Comparison of ENCODE assay signal across 1 cellular context in genomic region chr15:51121631-51122225, GRCh38.
TF ChIP-seq lines count a peak whose summit lies in the region.

No MANE protein-coding gene starts in this region.

TF ChIP-seq in K562, 482 proteins besides CTCF, POLR2A, EP300 and RAD21 (continued from another document):
- peak; percentile 70 for TF ChIP-seq TEAD4 (IDR thresholded peaks at IDR 0.05; ENCODE audit: low read length)
- no peak for TF ChIP-seq TEAD4 (CRISPR knock-in tag; IDR thresholded peaks at IDR 0.05; ENCODE audit: borderline replicate concordance)
- peak; percentile 52 for TF ChIP-seq CBFA2T3 (IDR thresholded peaks at IDR 0.05)
- no peak for TF ChIP-seq PHB (CRISPR knock-in tag; IDR thresholded peaks at IDR 0.05)
- no peak for TF ChIP-seq PRDM10 (IDR thresholded peaks at IDR 0.05; ENCODE audit: partially characterized antibody)
- no peak for TF ChIP-seq VEZF1 (CRISPR knock-in tag; IDR thresholded peaks at IDR 0.05)
- no peak for TF ChIP-seq NFIC (IDR thresholded peaks at IDR 0.05)
- TF ChIP-seq ZSCAN32 (CRISPR knock-in tag; IDR thresholded peaks at IDR 0.05) = no peak
- TF ChIP-seq FOXO4 (CRISPR knock-in tag; IDR thresholded peaks at IDR 0.05) = no peak
- no peak for TF ChIP-seq ZNF717 (CRISPR knock-in tag; IDR thresholded peaks at IDR 0.05)
- no peak for TF ChIP-seq SRSF7 (optimal IDR thresholded peaks at IDR 0.05; ENCODE audit: low read depth, low read length)
- TF ChIP-seq KDM1A (IDR thresholded peaks at IDR 0.05) = peak in 1 of 2 experiments; percentile 60; a peak in 1 of 4 replicates
- peak; percentile 67 for TF ChIP-seq TAL1 (IDR thresholded peaks at IDR 0.05)
